15 cellular contexts compared by ENCODE assay signal in genomic region chr1:54118704-54119103, GRCh38. TPM values are rescaled to one million over a fixed set of nuclear protein-coding genes. Genes with fewer than 3 reads are reported as not detected.
DNase-seq lines count a peak whose midpoint lies in the region; ATAC-seq and TF ChIP-seq lines count a peak whose summit lies in the region.
"Had no signal": no experiment of that assay in that cellular context is flagged by ENCODE, and none has a peak within 500 bp of the region (broad histone marks: within the 10 kb centered on the region; RNA-seq: fewer than 3 reads in every experiment).

No MANE protein-coding gene starts in this region.

- ATAC-seq in GM23338 (no peak), SK-N-SH treated with all-trans-retinoic acid at 6 μM for 48 hours (peak; percentile 46; the same call in 2 of the 3 replicates), HG03196 (IDR thresholded peaks at IDR 0.05; ENCODE audit: unreplicated experiment) (no peak)

- no peak overlapping the region for H3K27ac ChIP-seq in GM23338 (ENCODE audit: low read depth)
- H3K27ac ChIP-seq: prostate gland had no signal

- H3F3A ChIP-seq in GM23338 (replicated peaks; ENCODE audit: low read depth) = no peaks in the 10 kb centered on the region

- H3K4me1 ChIP-seq in GM23338 (ENCODE audit: insufficient read depth) = peaks cover 3% of the 10 kb centered on the region; the same call in 1 of the 2 replicates

- peaks cover 14% of the 10 kb centered on the region for H3K27me3 ChIP-seq in GM23338 (ENCODE audit: insufficient read depth)

- no peak overlapping the region for H3K4me2 ChIP-seq in GM23338

- no peaks in the 10 kb centered on the region for H3K36me3 ChIP-seq in GM23338 (ENCODE audit: insufficient read depth)
- H3K36me3 ChIP-seq: prostate gland had no signal

- no peak overlapping the region for H3K27ac Mint-ChIP-seq in GM23338
- H3K27ac Mint-ChIP-seq: activated CD4-positive, alpha-beta memory T cell treated with anti-CD3 and anti-CD28 coated beads, Interleukin-2, amount 10 ng/mL, durations not matched to agents 7 days and 5 days had no signal

- DNase-seq in GM23338 (ENCODE audit: low spot score) (no peak), fibroblast of pulmonary artery (ENCODE audit: low read depth) (peak; percentile 39), stromal cell of bone marrow (ENCODE audit: low read depth) (peak; percentile 61), NCI-H748 treated with DMSO at 0.1 percent for 48 hours (lab: John Stamatoyannopoulos, UW) (no peak), COLO829 (ENCODE audit: low spot score) (no peak)
- DNase-seq in activated CD8-positive, alpha-beta memory T cell treated with anti-CD3 and anti-CD28 coated beads for 24 hours = no peak
- DNase-seq: activated CD4-positive, alpha-beta memory T cell treated with anti-CD3 and anti-CD28 coated beads, Interleukin-2, amount 10 ng/mL, durations not matched to agents 7 days and 5 days; activated gamma-delta T cell; Caco-2; central memory CD4-positive, alpha-beta T cell; NCI-H2107 had no signal

- no peaks in the 10 kb centered on the region for H3K79me2 ChIP-seq in GM23338 (replicated peaks; ENCODE audit: insufficient read depth)

- peaks cover 9% of the 10 kb centered on the region; the same call in 2 of the 3 replicates for H3K4me1 Mint-ChIP-seq in GM23338

- no peaks in the 10 kb centered on the region for H3K9me3 Mint-ChIP-seq in GM23338
- H3K9me3 Mint-ChIP-seq: activated CD4-positive, alpha-beta memory T cell treated with anti-CD3 and anti-CD28 coated beads, Interleukin-2, amount 10 ng/mL, durations not matched to agents 7 days and 5 days had no signal

- H3K36me3 Mint-ChIP-seq in GM23338 (ENCODE audit: low read depth) = no peaks in the 10 kb centered on the region

- 0 out of 2 replicates have a peak overlapping the region, but pooled peaks have one; percentile 10 for H2AFZ ChIP-seq in GM23338

- H3K9me2 ChIP-seq in GM23338 (ENCODE audit: insufficient read depth) = no peaks in the 10 kb centered on the region

- H4K20me1 ChIP-seq in GM23338 (replicated peaks; ENCODE audit: insufficient read depth) = no peaks in the 10 kb centered on the region

- H3K4me3 ChIP-seq in GM23338 = no peak overlapping the region
- H3K4me3 ChIP-seq in fibroblast of pulmonary artery (replicated peaks; ENCODE audit: low read depth, low read length) = no peak overlapping the region
- H3K4me3 ChIP-seq: prostate gland had no signal

- H3K27me3 Mint-ChIP-seq in GM23338 (ENCODE audit: insufficient read depth, low read depth, poor library complexity) = peaks cover 12% of the 10 kb centered on the region

- no peak overlapping the region for H3K4me3 Mint-ChIP-seq in GM23338
- H3K4me3 Mint-ChIP-seq: activated CD4-positive, alpha-beta memory T cell treated with anti-CD3 and anti-CD28 coated beads, Interleukin-2, amount 10 ng/mL, durations not matched to agents 7 days and 5 days had no signal

- TF ChIP-seq CTCF in GM23338 (conservative IDR thresholded peaks at IDR 0.05; ENCODE audit: low read depth in 2 of 2) = no peak
- TF ChIP-seq CTCF in fibroblast of pulmonary artery (IDR thresholded peaks at IDR 0.05; ENCODE audit: low read length, missing control alignments) = no peak

TF ChIP-seq in GM23338, 12 proteins besides CTCF, POLR2A, EP300 and RAD21 (continues in another document):
- TF ChIP-seq ETS1 (IDR thresholded peaks at IDR 0.05) = no peak
- no peak for TF ChIP-seq ZNF331 (CRISPR knock-in tag; IDR thresholded peaks at IDR 0.05; ENCODE audit: low read depth)

TF ChIP-seq in SK-N-SH treated with all-trans-retinoic acid at 6 μM for 48 hours, 23 proteins besides CTCF, POLR2A, EP300 and RAD21:
- no peak for TF ChIP-seq TOX (CRISPR knock-in tag; IDR thresholded peaks at IDR 0.05; ENCODE audit: borderline replicate concordance)
- TF ChIP-seq ARNTL (CRISPR knock-in tag; IDR thresholded peaks at IDR 0.05; ENCODE audit: borderline replicate concordance, low read depth) = no peak
- TF ChIP-seq SNAI2 (CRISPR knock-in tag; IDR thresholded peaks at IDR 0.05) = no peak
- no peak for TF ChIP-seq OSR1 (CRISPR knock-in tag; IDR thresholded peaks at IDR 0.05)
- TF ChIP-seq, protein P1, sequence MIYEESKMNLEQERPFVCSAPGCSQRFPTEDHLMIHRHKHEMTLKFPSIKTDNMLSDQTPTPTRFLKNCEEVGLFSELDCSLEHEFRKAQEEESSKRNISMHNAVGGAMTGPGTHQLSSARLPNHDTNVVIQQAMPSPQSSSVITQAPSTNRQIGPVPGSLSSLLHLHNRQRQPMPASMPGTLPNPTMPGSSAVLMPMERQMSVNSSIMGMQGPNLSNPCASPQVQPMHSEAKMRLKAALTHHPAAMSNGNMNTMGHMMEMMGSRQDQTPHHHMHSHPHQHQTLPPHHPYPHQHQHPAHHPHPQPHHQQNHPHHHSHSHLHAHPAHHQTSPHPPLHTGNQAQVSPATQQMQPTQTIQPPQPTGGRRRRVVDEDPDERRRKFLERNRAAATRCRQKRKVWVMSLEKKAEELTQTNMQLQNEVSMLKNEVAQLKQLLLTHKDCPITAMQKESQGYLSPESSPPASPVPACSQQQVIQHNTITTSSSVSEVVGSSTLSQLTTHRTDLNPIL (CRISPR knock-in tag; IDR thresholded peaks at IDR 0.05; ENCODE audit: low read depth) = no peak
- TF ChIP-seq ZNF565 (CRISPR knock-in tag; conservative IDR thresholded peaks at IDR 0.05; ENCODE audit: low read depth) = no peak
- no peak for TF ChIP-seq ZFP3 (CRISPR knock-in tag; IDR thresholded peaks at IDR 0.05)
- TF ChIP-seq RARB (CRISPR knock-in tag; IDR thresholded peaks at IDR 0.05) = no peak

RNA-seq across cellular contexts. Expression of gene CDCP2, which starts 34.1 kb away (rescaled TPM):
- not detected in 2 replicates for total RNA-seq in GM23338 (2014; rRNA removed; shearing (Covaris generic))
- polyA plus RNA-seq in GM23338 (2016; fragmentation: Nextera tagmentation; extraction: Ambion mirVana) = not detected in 2 replicates
- total RNA-seq: activated CD4-positive, alpha-beta memory T cell treated with anti-CD3 and anti-CD28 coated beads, Interleukin-2, amount 10 ng/mL, durations not matched to agents 7 days and 5 days; Caco-2; T-helper 2 cell treated with Interferon-gamma antibody and Interleukin-4, amounts not matched to agents 100 ng/mL and 5 ng/mL, for 36 hours had no signal

Comparison
In these comparisons a context has a peak if more than half of its experiments do, and no peak if none do; other contexts are left out.
1. DNase-seq: peak in fibroblast of pulmonary artery (single experiment) and stromal cell of bone marrow (single experiment); none in GM23338 (single experiment), activated CD8-positive, alpha-beta memory T cell treated with anti-CD3 and anti-CD28 coated beads for 24 hours (single experiment), NCI-H748 treated with DMSO at 0.1 percent for 48 hours (single experiment) and COLO829 (single experiment).